Comparison of ENCODE assay signal across 8 cellular contexts in the genomic region with DNA sequence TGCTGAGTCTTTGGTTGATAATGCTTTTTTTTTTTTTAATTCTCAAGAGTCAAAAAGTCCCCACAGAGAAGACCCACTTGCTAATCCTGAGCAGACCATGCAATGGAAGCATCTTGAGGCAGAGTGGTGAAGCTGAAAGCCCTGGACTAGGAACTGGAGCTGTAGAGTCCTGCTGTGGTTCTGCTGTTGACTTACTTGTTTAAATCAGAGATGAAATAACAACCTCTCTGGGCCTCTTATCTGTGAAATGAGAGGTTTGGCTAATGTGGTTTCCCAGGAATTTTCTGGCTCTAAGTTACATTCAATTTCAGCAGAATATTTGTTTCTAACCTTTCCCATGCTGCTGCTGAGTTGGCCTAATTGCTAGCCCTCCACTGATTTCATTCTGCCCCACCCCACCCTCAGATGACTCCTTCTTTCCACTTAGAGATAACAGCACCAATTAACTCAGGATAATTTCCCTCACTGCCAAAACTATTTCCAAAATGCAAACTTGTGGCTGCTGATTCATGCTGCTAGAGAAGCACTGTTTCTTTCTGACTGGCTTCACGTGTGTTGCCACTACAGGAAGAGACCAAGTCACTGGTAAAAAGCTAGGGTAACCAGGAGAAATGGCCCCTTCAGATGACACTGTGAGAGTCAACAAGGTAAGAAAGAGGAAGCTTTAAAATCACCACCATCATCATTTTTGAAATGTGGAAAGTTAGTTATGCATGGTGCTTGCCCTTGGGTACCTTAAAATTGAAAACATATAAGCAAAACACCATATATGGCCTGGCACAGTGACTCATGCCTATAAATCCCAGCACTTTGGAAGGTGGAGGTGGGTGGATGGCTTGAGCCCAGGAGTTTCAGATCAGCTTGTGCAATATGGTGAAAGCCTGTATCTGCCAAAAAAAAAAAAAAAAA.
DNase-seq lines count a peak whose midpoint lies in the region; ATAC-seq, FAIRE-seq and TF ChIP-seq lines count a peak whose summit lies in the region.

No MANE protein-coding gene starts in this region.

- no peak for FAIRE-seq in kidney (lab: Jason Lieb, UNC)

- peak; percentile 10 to 29 (median 21) for DNase-seq in stimulated activated CD4-positive, alpha-beta T cell treated with anti-CD3 and anti-CD28 coated beads, Interleukin-12 subunit alpha, Interleukin-12 subunit beta, amount 100 ng/mL, for 48 hours (ENCODE audit: low read depth in 2 of 3, low spot score in 1 of 3)
- no peak for DNase-seq in stimulated activated CD4-positive, alpha-beta T cell treated with anti-CD3 and anti-CD28 coated beads, Interleukin-4, amount 100 ng/mL, for 1 hour
- DNase-seq in astrocyte of the hippocampus (ENCODE audit: low read depth, low spot score) (peak; percentile 97), kidney (no peak), sigmoid colon (no peak)
- DNase-seq in stimulated activated CD4-positive, alpha-beta T cell treated with anti-CD3 and anti-CD28 coated beads, Interleukin-4, amount 100 ng/mL, for 48 hours (ENCODE audit: low read depth in 2 of 2) = peak; percentile 3 to 26
- no peak for DNase-seq in effector memory CD4-positive, alpha-beta T cell

- no peaks in the 10 kb centered on the region for H3K9me3 ChIP-seq in effector memory CD4-positive, alpha-beta T cell (ENCODE audit: control insufficient read depth, low read length)
- H3K9me3 ChIP-seq in kidney (ENCODE audit: control insufficient read depth in 1 of 2, low read length in 2 of 2) = no peaks in the 10 kb centered on the region
- H3K9me3 ChIP-seq in sigmoid colon = no peaks in the 10 kb centered on the region

- TF ChIP-seq CTCF in kidney (IDR thresholded peaks at IDR 0.05; ENCODE audit: borderline replicate concordance, extremely low read depth, insufficient read depth) (no peak), sigmoid colon (IDR thresholded peaks at IDR 0.05) (no peak)

- 4 to 34% methylated on average over 1 of the region's 1 CpG for WGBS in sigmoid colon, 2 donors

- intact Hi-C loops in kidney (cut with DNase I) (no loop called here), sigmoid colon (cut with DNase I) (no loop called here)

- ATAC-seq in HG03159 (IDR thresholded peaks at IDR 0.05; ENCODE audit: unreplicated experiment) = peak; percentile 47

- no peak overlapping the region for H3K4me3 ChIP-seq in effector memory CD4-positive, alpha-beta T cell (ENCODE audit: insufficient read depth, low read depth, low read length, poor library complexity, severe bottlenecking)
- H3K4me3 ChIP-seq in kidney (ENCODE audit: low read length in 2 of 2) = no peak overlapping the region
- H3K4me3 ChIP-seq in sigmoid colon = no peak overlapping the region

- no peak for TF ChIP-seq EP300 in sigmoid colon (IDR thresholded peaks at IDR 0.05)

- no peak overlapping the region for H3K27ac ChIP-seq in effector memory CD4-positive, alpha-beta T cell (ENCODE audit: insufficient read depth, low read length, poor library complexity, severe bottlenecking)
- H3K27ac ChIP-seq in kidney (ENCODE audit: low read depth in 2 of 2, low read length in 2 of 2) (no peak overlapping the region), sigmoid colon (no peak overlapping the region)

- no peaks in the 10 kb centered on the region for H3K4me1 ChIP-seq in effector memory CD4-positive, alpha-beta T cell (ENCODE audit: control insufficient read depth, insufficient read depth, low read length, poor library complexity, severe bottlenecking)
- H3K4me1 ChIP-seq in kidney (ENCODE audit: control insufficient read depth in 1 of 2, insufficient read depth in 1 of 2, low read depth in 1 of 2, low read length in 2 of 2) = no peaks in the 10 kb centered on the region
- no peaks in the 10 kb centered on the region for H3K4me1 ChIP-seq in sigmoid colon

- H3K36me3 ChIP-seq in effector memory CD4-positive, alpha-beta T cell (ENCODE audit: control insufficient read depth, insufficient read depth, low read length) = no peaks in the 10 kb centered on the region
- H3K36me3 ChIP-seq in kidney (ENCODE audit: control insufficient read depth in 1 of 2, insufficient read depth in 2 of 2, low read length in 2 of 2) (no peaks in the 10 kb centered on the region), sigmoid colon (no peaks in the 10 kb centered on the region)

- no peak for TF ChIP-seq POLR2A in sigmoid colon (IDR thresholded peaks at IDR 0.05)

- H3K9ac ChIP-seq in kidney (ENCODE audit: low read length in 2 of 2) = no peak overlapping the region

- H3K27me3 ChIP-seq in effector memory CD4-positive, alpha-beta T cell (replicated peaks; ENCODE audit: control insufficient read depth, insufficient read depth, low read length, poor library complexity, severe bottlenecking) = no peaks in the 10 kb centered on the region
- no peaks in the 10 kb centered on the region for H3K27me3 ChIP-seq in sigmoid colon

Comparison
In these comparisons a context has a peak if more than half of its experiments do, and no peak if none do; other contexts are left out.
1. DNase-seq: peak in stimulated activated CD4-positive, alpha-beta T cell treated with anti-CD3 and anti-CD28 coated beads, Interleukin-12 subunit alpha, Interleukin-12 subunit beta, amount 100 ng/mL, for 48 hours (3 of 3), astrocyte of the hippocampus (single experiment) and stimulated activated CD4-positive, alpha-beta T cell treated with anti-CD3 and anti-CD28 coated beads, Interleukin-4, amount 100 ng/mL, for 48 hours (2 of 2); none in stimulated activated CD4-positive, alpha-beta T cell treated with anti-CD3 and anti-CD28 coated beads, Interleukin-4, amount 100 ng/mL, for 1 hour (single experiment), effector memory CD4-positive, alpha-beta T cell (0 of 3), kidney (single experiment) and sigmoid colon (single experiment).